ENCODE assay signal across 16 cellular contexts in the genomic region with DNA sequence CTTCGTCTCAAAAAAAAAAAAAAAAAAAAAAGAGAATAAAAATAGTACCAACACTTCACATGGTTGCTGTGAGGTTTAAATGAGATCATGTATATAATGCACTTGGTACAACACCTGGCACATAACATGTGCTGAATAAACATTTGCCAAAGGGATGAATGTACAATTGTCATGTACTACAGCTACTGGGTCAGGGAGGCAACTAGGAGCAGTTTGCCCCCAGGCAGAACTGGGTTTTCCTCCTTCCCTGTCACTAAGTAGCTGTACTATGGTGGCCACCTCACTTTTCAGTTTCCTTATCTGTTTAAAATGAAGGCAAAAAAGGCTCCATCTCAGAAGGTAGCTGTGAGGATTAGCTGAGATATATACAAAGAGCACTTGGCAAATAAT. TPM values are rescaled to one million over a fixed set of nuclear protein-coding genes. Genes with fewer than 3 reads are reported as not detected.
A peak's percentile ranks its signal among the peaks of the same experiment; 100 is the strongest.
DNase-seq lines count a peak whose midpoint lies in the region; ATAC-seq, FAIRE-seq and TF ChIP-seq lines count a peak whose summit lies in the region.
"Had no signal": no experiment of that assay in that cellular context is flagged by ENCODE, and none has a peak within 500 bp of the region (broad histone marks: within the 10 kb centered on the region; RNA-seq: fewer than 3 reads in every experiment).

No MANE protein-coding gene starts in this region.

- H3K4me1 Mint-ChIP-seq in T-helper 17 cell, result peaks cover 25% of the 10 kb centered on the region

- peaks cover 7% of the 10 kb centered on the region for H4K20me1 ChIP-seq in keratinocyte (ENCODE audit: control insufficient read depth, extremely low read depth, insufficient read depth, low read length)

- dilution Hi-C loops in keratinocyte (cut with MboI; ENCODE audit: extremely low pct_ligation_motif_present, low sequenced_read_pairs), result no loop called here

- peaks cover 6% of the 10 kb centered on the region for H3K4me1 ChIP-seq in keratinocyte (ENCODE audit: control insufficient read depth, extremely low read depth, insufficient read depth, low read length)

- no peak for TF ChIP-seq CTCF in 22Rv1 (IDR thresholded peaks at IDR 0.05)
- TF ChIP-seq CTCF in keratinocyte (optimal IDR thresholded peaks at IDR 0.05 in 1 of 3, IDR thresholded peaks at IDR 0.05 in 1 of 3, conservative IDR thresholded peaks at IDR 0.05 in 1 of 3; ENCODE audit: extremely low read depth in 1 of 3, insufficient read depth in 2 of 3, low read length in 3 of 3), result no peak
- no peak for TF ChIP-seq CTCF in D721Med (IDR thresholded peaks at IDR 0.05; ENCODE audit: insufficient read depth, missing control alignments)

- H3K27ac Mint-ChIP-seq in T-helper 17 cell, result peak overlapping the region; percentile 2
- H3K27ac Mint-ChIP-seq: activated B cell treated with CpG ODN at 0.5 μM for 24 hours had no signal

- peak; percentile 17 for DNase-seq in DMS53 (lab: John Stamatoyannopoulos, UW)
- DNase-seq in DMS53 treated with DMSO at 0.1 percent for 48 hours (lab: John Stamatoyannopoulos, UW; ENCODE audit: unreplicated experiment), result no peak
- no peak for DNase-seq in T-helper 17 cell
- DNase-seq in keratinocyte (ENCODE audit: low read depth, low spot score), result no peak
- no peak for DNase-seq in D721Med (ENCODE audit: insufficient read length, low spot score)
- DNase-seq: 8988T; activated B cell treated with CpG ODN at 0.5 μM for 24 hours; effector CD4-positive, alpha-beta T cell; NCI-H1092; SHP77 treated with DMSO at 0.1 percent for 48 hours had no signal

- H3K27ac ChIP-seq in 22Rv1 (peak overlapping the region; percentile 23; the same call in 1 of the 2 replicates), keratinocyte (ENCODE audit: control insufficient read depth, insufficient read depth, low read length) (no peak overlapping the region)

- H3K27me3 ChIP-seq in keratinocyte (ENCODE audit: control insufficient read depth, extremely low read depth, insufficient read depth, low read length), result no peaks in the 10 kb centered on the region

- peaks cover 65% of the 10 kb centered on the region for H3K79me2 ChIP-seq in keratinocyte (ENCODE audit: control insufficient read depth, insufficient read depth, low read length)

- H3K4me3 Mint-ChIP-seq in T-helper 17 cell, result no peak overlapping the region
- H3K4me3 Mint-ChIP-seq: immature natural killer cell had no signal

- H3K9me3 ChIP-seq in T-helper 17 cell (ENCODE audit: control insufficient read depth, low read length, poor library complexity, severe bottlenecking) (no peaks in the 10 kb centered on the region), keratinocyte (ENCODE audit: control insufficient read depth, low read depth, low read length) (no peaks in the 10 kb centered on the region)

- no peak overlapping the region for H2AFZ ChIP-seq in keratinocyte (ENCODE audit: control insufficient read depth, low read length)

- ATAC-seq in T-helper 17 cell (no peak), GM21447 (IDR thresholded peaks at IDR 0.05; ENCODE audit: unreplicated experiment) (no peak), HG03045 (IDR thresholded peaks at IDR 0.05; ENCODE audit: unreplicated experiment) (no peak)

- peaks cover 5% of the 10 kb centered on the region for H3K9me1 ChIP-seq in keratinocyte (ENCODE audit: control insufficient read depth, extremely low read depth, insufficient read depth, low read length)

- no peak for FAIRE-seq in keratinocyte (lab: Jason Lieb, UNC)
- no peak for FAIRE-seq in D721Med (lab: Jason Lieb, UNC)

- no peak overlapping the region for H3K4me3 ChIP-seq in keratinocyte (ENCODE audit: control insufficient read depth in 2 of 3, extremely low read depth in 1 of 3, insufficient read depth in 2 of 3, low read depth in 1 of 3, low read length in 3 of 3)
- H3K4me3 ChIP-seq: lung had no signal

- peaks cover 20 to 44% of the 10 kb centered on the region in 2 experiments for H3K36me3 ChIP-seq in keratinocyte (ENCODE audit: control insufficient read depth in 2 of 2, extremely low read depth in 1 of 2, insufficient read depth in 2 of 2, low read length in 2 of 2)

- peak overlapping the region; percentile 16 for H3K4me2 ChIP-seq in keratinocyte (ENCODE audit: control insufficient read depth, extremely low read depth, insufficient read depth, low read depth, low read length)

- H3K9ac ChIP-seq in keratinocyte (ENCODE audit: control insufficient read depth, extremely low read depth, insufficient read depth, low read length), result no peak overlapping the region

- no peaks in the 10 kb centered on the region for H3K27me3 Mint-ChIP-seq in T-helper 17 cell
- H3K27me3 Mint-ChIP-seq: activated B cell treated with CpG ODN at 0.5 μM for 24 hours; naive thymus-derived CD4-positive, alpha-beta T cell had no signal

- peaks cover 8% of the 10 kb centered on the region for H3K36me3 Mint-ChIP-seq in T-helper 17 cell (ENCODE audit: low read depth)

RNA-seq across cellular contexts. Expression of a gene that starts 11.5 kb away (rescaled TPM):
- 10 to 100 TPM; 51.1 to 61.7 TPM for total RNA-seq in T-helper 17 cell
- 193 to 258 TPM (median 256 TPM) in 3 replicates for polyA plus RNA-seq in keratinocyte
- 68.5 TPM for polyA plus RNA-seq in keratinocyte (2011; ENCODE audit: low read depth)
- 240 and 263 TPM in 2 replicates for polyA plus RNA-seq in keratinocyte (2011; cell fraction: cytosol; rRNA removed)
- 231 and 290 TPM in 2 replicates for polyA plus RNA-seq in keratinocyte (2011; cell fraction: nucleus; rRNA removed)
- 163 and 201 TPM in 2 replicates for polyA plus RNA-seq in keratinocyte (2012; ENCODE audit: low replicate concordance)
- polyA minus RNA-seq in keratinocyte, result 43.8 to 97.5 TPM (median 91.4 TPM) in 3 replicates
- polyA minus RNA-seq in keratinocyte (2011; cell fraction: cytosol; rRNA and poly(A)+ RNA removed), result 123 TPM
- 36.0 and 67.2 TPM in 2 replicates for polyA minus RNA-seq in keratinocyte (2011; cell fraction: nucleus; rRNA and poly(A)+ RNA removed)

RNA-seq across cellular contexts. Expression of a gene that starts 55.8 kb away (rescaled TPM):
- 1 to 10 TPM; 6.3 to 8.6 TPM for total RNA-seq in T-helper 17 cell
- polyA plus RNA-seq in keratinocyte, result 5.9 to 9.1 TPM (median 6.7 TPM) in 3 replicates
- polyA plus RNA-seq in keratinocyte (2011; ENCODE audit: low read depth), result 1.1 TPM
- polyA plus RNA-seq in keratinocyte (2011; cell fraction: cytosol; rRNA removed), result 4.0 and 7.1 TPM in 2 replicates
- polyA plus RNA-seq in keratinocyte (2011; cell fraction: nucleus; rRNA removed), result 15.5 and 24.5 TPM in 2 replicates
- 2.9 and 5.1 TPM in 2 replicates for polyA plus RNA-seq in keratinocyte (2012; ENCODE audit: low replicate concordance)
- polyA minus RNA-seq in keratinocyte, result 3.2 to 8.6 TPM (median 8.3 TPM) in 3 replicates
- 10.0 TPM for polyA minus RNA-seq in keratinocyte (2011; cell fraction: cytosol; rRNA and poly(A)+ RNA removed)
- polyA minus RNA-seq in keratinocyte (2011; cell fraction: nucleus; rRNA and poly(A)+ RNA removed), result 8.8 and 15.8 TPM in 2 replicates
